12 cellular contexts compared by ENCODE assay signal in genomic region chr1:47593001-47593568, GRCh38.
A peak's percentile ranks its signal among the peaks of the same experiment; 100 is the strongest.
DNase-seq lines count a peak whose midpoint lies in the region; ATAC-seq, FAIRE-seq and TF ChIP-seq lines count a peak whose summit lies in the region.
"Had no signal": no experiment of that assay in that cellular context is flagged by ENCODE, and none has a peak within 500 bp of the region (broad histone marks: within the 10 kb centered on the region; RNA-seq: fewer than 3 reads in every experiment).

No MANE protein-coding gene starts in this region.

- H3K4me1 ChIP-seq in SJCRH30 (peaks cover 12% of the 10 kb centered on the region), hepatocyte (ENCODE audit: insufficient read depth) (peaks cover 10% of the 10 kb centered on the region), pancreas (no peaks in the 10 kb centered on the region)

- H3K36me3 ChIP-seq in SJCRH30 (no peaks in the 10 kb centered on the region), hepatocyte (replicated peaks; ENCODE audit: insufficient read depth, low read depth) (no peaks in the 10 kb centered on the region), pancreas (no peaks in the 10 kb centered on the region)
- H3K36me3 ChIP-seq: upper lobe of left lung had no signal

- 8% methylated on average over 45 of the region's 47 CpGs for WGBS in hepatocyte (ENCODE audit: low lambda C conversion rate, missing lambda C conversion rate)
- WGBS in pancreas, 2 donors, result 8 to 10% methylated on average over 41 to 47 of the region's 47 CpGs

- H3K4me3 ChIP-seq in SJCRH30 (peak overlapping the region; percentile 49), hepatocyte (no peak overlapping the region), pancreas (no peak overlapping the region)

- no peaks in the 10 kb centered on the region for H4K20me1 ChIP-seq in hepatocyte (ENCODE audit: insufficient read depth, poor library complexity, severe bottlenecking)

- intact Hi-C loops in pancreas (cut with DNase I), result no loop called here

- H3K9me3 ChIP-seq in SJCRH30 (replicated peaks) (no peaks in the 10 kb centered on the region), hepatocyte (ENCODE audit: low read depth) (no peaks in the 10 kb centered on the region), pancreas (no peaks in the 10 kb centered on the region)
- H3K9me3 ChIP-seq: upper lobe of left lung had no signal

- peak overlapping the region; percentile 82 for H3K4me2 ChIP-seq in hepatocyte

- no peaks in the 10 kb centered on the region for H3K9me2 ChIP-seq in hepatocyte (replicated peaks; ENCODE audit: insufficient read depth)

- no peak for FAIRE-seq in pancreas (lab: Jason Lieb, UNC)

- no peaks in the 10 kb centered on the region for H3K79me2 ChIP-seq in hepatocyte

- H3K27me3 ChIP-seq in SJCRH30 (0 out of 2 replicates have a peak, but pooled peaks cover 4% of the 10 kb centered on the region), hepatocyte (peaks cover 42% of the 10 kb centered on the region), pancreas (peaks cover 0 to 8% (median 0%) of the 10 kb centered on the region in 4 donors)

- no peak for ATAC-seq in pancreas
- ATAC-seq in GM19324 (IDR thresholded peaks at IDR 0.05; ENCODE audit: low FRiP score, unreplicated experiment), result no peak
- ATAC-seq: Panc1 had no signal

- peak overlapping the region; percentile 47 for H2AFZ ChIP-seq in hepatocyte

- H3K27ac ChIP-seq in SJCRH30 (peak overlapping the region; percentile 40), hepatocyte (peak overlapping the region; percentile 16), pancreas (no peak overlapping the region)
- H3K27ac ChIP-seq: upper lobe of left lung had no signal

- DNase-seq in NCI-H82 (lab: John Stamatoyannopoulos, UW), result peak; percentile 42
- DNase-seq in NCI-H82 treated with DMSO at 0.1 percent for 48 hours (lab: John Stamatoyannopoulos, UW; ENCODE audit: unreplicated experiment), result no peak
- peak; percentile 87 to 88 for DNase-seq in SJCRH30
- DNase-seq in hepatocyte (ENCODE audit: low spot score), result peak; percentile 48
- DNase-seq in retina, result peak; percentile 78
- DNase-seq in pancreas, result no peak
- no peak for DNase-seq in NCI-H1694 treated with DMSO at 0.1 percent for 48 hours (lab: John Stamatoyannopoulos, UW)
- DNase-seq: effector CD8-positive, alpha-beta T cell; T1000 had no signal

- TF ChIP-seq CTCF in hepatocyte (IDR thresholded peaks at IDR 0.05; ENCODE audit: poor library complexity), result no peak
- no peak for TF ChIP-seq CTCF in pancreas (IDR thresholded peaks at IDR 0.05)

Comparison
In these comparisons a context has a peak if more than half of its experiments do, and no peak if none do; other contexts are left out.
1. DNase-seq: peak in NCI-H82 (single experiment), SJCRH30 (2 of 2), hepatocyte (single experiment) and retina (single experiment); none in NCI-H82 treated with DMSO at 0.1 percent for 48 hours (single experiment), pancreas (0 of 6) and NCI-H1694 treated with DMSO at 0.1 percent for 48 hours (single experiment).
2. H3K27ac ChIP-seq: peak in SJCRH30 (single experiment) and hepatocyte (single experiment); none in pancreas (0 of 4).